ENCODE assay signal across 1 cellular context in genomic region chr9:137825324-137825991, GRCh38.
A peak's percentile ranks its signal among the peaks of the same experiment; 100 is the strongest.
TF ChIP-seq lines count a peak whose summit lies in the region.

No MANE protein-coding gene starts in this region.

TF ChIP-seq in GM12878, 131 proteins besides CTCF, POLR2A, EP300 and RAD21 (continued from another document and continues in another):
- TF ChIP-seq REST (IDR thresholded peaks at IDR 0.05; ENCODE audit: low read depth, low read length) (no peak), USF2 (IDR thresholded peaks at IDR 0.05; ENCODE audit: borderline replicate concordance, low read depth, low read length) (no peak), ZNF207 (IDR thresholded peaks at IDR 0.05; ENCODE audit: borderline replicate concordance) (no peak), CEBPB (IDR thresholded peaks at IDR 0.05; ENCODE audit: borderline replicate concordance in 1 of 2, low read depth in 2 of 2, low read length in 2 of 2) (no peak), KDM1A (IDR thresholded peaks at IDR 0.05; ENCODE audit: borderline replicate concordance) (no peak), CHD2 (IDR thresholded peaks at IDR 0.05; ENCODE audit: borderline replicate concordance, low read depth, low read length) (no peak), MYB (IDR thresholded peaks at IDR 0.05; ENCODE audit: borderline replicate concordance, low read depth, low read length) (no peak), RAD51 (IDR thresholded peaks at IDR 0.05) (no peak), SUPT20H (IDR thresholded peaks at IDR 0.05; ENCODE audit: borderline replicate concordance, control insufficient read depth, low read depth, low read length) (no peak), TBL1XR1 (IDR thresholded peaks at IDR 0.05; ENCODE audit: low read depth, low read length) (no peak), BCL11A (IDR thresholded peaks at IDR 0.05; ENCODE audit: low read depth, low read length) (peak; percentile 23; the same call in 1 of the 2 replicates), TCF12 (IDR thresholded peaks at IDR 0.05; ENCODE audit: low read depth, low read length) (no peak), ZBTB40 (IDR thresholded peaks at IDR 0.05; ENCODE audit: borderline replicate concordance) (no peak), ZSCAN29 (IDR thresholded peaks at IDR 0.05) (peak; percentile 90), E2F4 (IDR thresholded peaks at IDR 0.05; ENCODE audit: low read depth, low read length) (no peak), EGR1 (IDR thresholded peaks at IDR 0.05; ENCODE audit: borderline replicate concordance in 1 of 2, low read depth in 2 of 2, low read length in 2 of 2) (no peak), E4F1 (IDR thresholded peaks at IDR 0.05; ENCODE audit: borderline replicate concordance, partially characterized antibody) (no peak), FOS (IDR thresholded peaks at IDR 0.05; ENCODE audit: borderline replicate concordance, extremely low read depth, insufficient read length) (no peak), EED (IDR thresholded peaks at IDR 0.05; ENCODE audit: low read depth) (no peak), PBX3 (IDR thresholded peaks at IDR 0.05; ENCODE audit: insufficient replicate concordance, low read depth, low read length) (no peak), CREB1 (IDR thresholded peaks at IDR 0.05; ENCODE audit: low read depth) (peak; percentile 57; the same call in 1 of the 2 replicates), HCFC1 (IDR thresholded peaks at IDR 0.05; ENCODE audit: low read length) (no peak), PML (IDR thresholded peaks at IDR 0.05; ENCODE audit: low read length) (no peak), SMARCA5 (IDR thresholded peaks at IDR 0.05) (0 out of 2 replicates have a peak, but pooled peaks have one; percentile 54), KLF5 (IDR thresholded peaks at IDR 0.05; ENCODE audit: partially characterized antibody) (no peak), YBX1 (IDR thresholded peaks at IDR 0.05) (no peak), SREBF2 (IDR thresholded peaks at IDR 0.05; ENCODE audit: low read length) (no peak), MEF2A (IDR thresholded peaks at IDR 0.05; ENCODE audit: insufficient read depth, low read depth, low read length) (no peak), RB1 (IDR thresholded peaks at IDR 0.05; ENCODE audit: borderline replicate concordance) (no peak), NR2C2 (IDR thresholded peaks at IDR 0.05; ENCODE audit: borderline replicate concordance, control insufficient read depth, insufficient read length, low read depth) (no peak), ZZZ3 (IDR thresholded peaks at IDR 0.05; ENCODE audit: control insufficient read depth, insufficient read length, low read depth) (no peak), JUNB (IDR thresholded peaks at IDR 0.05) (no peak), SP1 (IDR thresholded peaks at IDR 0.05; ENCODE audit: low read depth, low read length) (no peak), MEF2B (IDR thresholded peaks at IDR 0.05; ENCODE audit: partially characterized antibody, poor library complexity, severe bottlenecking) (no peak), DPF2 (IDR thresholded peaks at IDR 0.05) (peak; percentile 44; the same call in 1 of the 2 replicates), ZBTB4 (CRISPR knock-in tag; IDR thresholded peaks at IDR 0.05) (no peak), SREBF1 (IDR thresholded peaks at IDR 0.05; ENCODE audit: low read length) (no peak), HDGF (IDR thresholded peaks at IDR 0.05) (no peak), ATF7 (IDR thresholded peaks at IDR 0.05; ENCODE audit: low read depth) (peak; percentile 30; the same call in 1 of the 2 replicates), E2F8 (IDR thresholded peaks at IDR 0.05; ENCODE audit: low read depth, partially characterized antibody) (no peak), IKZF2 (IDR thresholded peaks at IDR 0.05) (0 out of 4 replicates have a peak, but pooled peaks of 1 of the 2 experiments have one; percentile 8), WRNIP1 (IDR thresholded peaks at IDR 0.05; ENCODE audit: borderline replicate concordance, low read depth, low read length) (no peak), POU2F2 (IDR thresholded peaks at IDR 0.05; ENCODE audit: borderline replicate concordance, low read depth, low read length) (no peak)
